In the genomic region with DNA sequence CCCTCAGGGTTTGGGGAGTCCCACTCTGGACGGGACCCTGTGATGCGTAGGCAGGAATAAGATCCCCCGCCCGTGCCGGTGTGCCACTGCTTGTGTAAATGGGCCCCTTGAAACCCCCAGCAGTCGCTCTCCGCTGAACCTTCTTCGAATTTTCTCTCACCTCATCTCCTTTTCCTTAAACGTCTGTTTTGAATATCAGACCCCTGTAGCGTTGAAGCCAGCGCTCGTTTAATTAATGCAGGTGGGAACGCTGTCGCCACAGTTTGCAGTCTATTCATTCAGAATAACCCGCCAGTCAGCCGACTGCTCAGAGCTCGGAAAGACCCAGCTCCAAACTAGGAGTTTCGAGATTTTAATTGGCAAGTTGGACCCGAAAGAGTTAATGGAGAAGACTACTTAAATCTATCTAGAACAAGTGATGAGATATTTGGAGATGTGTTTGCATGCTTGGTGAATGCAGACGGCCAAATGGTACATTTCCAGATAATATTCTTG, we compare ENCODE assay signal across 8 cellular contexts. TPM values are rescaled to one million over a fixed set of nuclear protein-coding genes. Genes with fewer than 3 reads are reported as not detected.
DNase-seq lines count a peak whose midpoint lies in the region; ATAC-seq and FAIRE-seq lines count a peak whose summit lies in the region.

No MANE protein-coding gene starts in this region.

- H3K27ac Mint-ChIP-seq in activated naive CD4-positive, alpha-beta T cell treated with anti-CD3 and anti-CD28 coated beads for 36 hours, result peak overlapping the region; percentile 83
- peak overlapping the region; percentile 94 for H3K27ac Mint-ChIP-seq in activated naive CD8-positive, alpha-beta T cell
- peak overlapping the region; percentile 84 for H3K27ac Mint-ChIP-seq in stimulated activated naive CD8-positive, alpha-beta T cell treated with anti-CD3 and anti-CD28 coated beads, Interleukin-15, Interleukin-2, amounts not matched to agents 100 ng/mL and 50 ng/mL, for 24 hours

- no peaks in the 10 kb centered on the region for H3K9me3 ChIP-seq in iPS-18c (ENCODE audit: control insufficient read depth, insufficient read depth, low read length)

- DNase-seq in activated naive CD4-positive, alpha-beta T cell treated with anti-CD3 and anti-CD28 coated beads for 36 hours, result no peak
- DNase-seq in activated naive CD4-positive, alpha-beta T cell treated with anti-CD3 and anti-CD28 coated beads, Interleukin-2, amount 50 U/mL, for 16 hours, result no peak
- DNase-seq in frontal cortex (ENCODE audit: low spot score in 2 of 2) (no peak), mucosa of gallbladder (ENCODE audit: low spot score) (no peak)

- peaks cover 9% of the 10 kb centered on the region for H3K36me3 Mint-ChIP-seq in activated naive CD4-positive, alpha-beta T cell treated with anti-CD3 and anti-CD28 coated beads for 36 hours (ENCODE audit: low read depth)
- peaks cover 12% of the 10 kb centered on the region for H3K36me3 Mint-ChIP-seq in activated naive CD8-positive, alpha-beta T cell
- H3K36me3 Mint-ChIP-seq in stimulated activated naive CD8-positive, alpha-beta T cell treated with anti-CD3 and anti-CD28 coated beads, Interleukin-15, Interleukin-2, amounts not matched to agents 100 ng/mL and 50 ng/mL, for 24 hours (ENCODE audit: low read depth), result peaks cover 17% of the 10 kb centered on the region

- H3K27me3 Mint-ChIP-seq in activated naive CD4-positive, alpha-beta T cell treated with anti-CD3 and anti-CD28 coated beads for 36 hours (ENCODE audit: low read depth), result no peaks in the 10 kb centered on the region
- no peaks in the 10 kb centered on the region for H3K27me3 Mint-ChIP-seq in activated naive CD8-positive, alpha-beta T cell
- no peaks in the 10 kb centered on the region for H3K27me3 Mint-ChIP-seq in stimulated activated naive CD8-positive, alpha-beta T cell treated with anti-CD3 and anti-CD28 coated beads, Interleukin-15, Interleukin-2, amounts not matched to agents 100 ng/mL and 50 ng/mL, for 24 hours

- no peak for FAIRE-seq in frontal cortex (lab: Jason Lieb, UNC)

- H3K4me3 Mint-ChIP-seq in activated naive CD4-positive, alpha-beta T cell treated with anti-CD3 and anti-CD28 coated beads for 36 hours, result peak overlapping the region; percentile 96
- H3K4me3 Mint-ChIP-seq in activated naive CD8-positive, alpha-beta T cell, result peak overlapping the region; percentile 97
- H3K4me3 Mint-ChIP-seq in stimulated activated naive CD8-positive, alpha-beta T cell treated with anti-CD3 and anti-CD28 coated beads, Interleukin-15, Interleukin-2, amounts not matched to agents 100 ng/mL and 50 ng/mL, for 24 hours, result peak overlapping the region; percentile 92

- H3K4me1 Mint-ChIP-seq in activated naive CD4-positive, alpha-beta T cell treated with anti-CD3 and anti-CD28 coated beads for 36 hours (ENCODE audit: low read depth), result peaks cover 25% of the 10 kb centered on the region
- peaks cover 35% of the 10 kb centered on the region for H3K4me1 Mint-ChIP-seq in activated naive CD8-positive, alpha-beta T cell (ENCODE audit: low read depth)
- H3K4me1 Mint-ChIP-seq in stimulated activated naive CD8-positive, alpha-beta T cell treated with anti-CD3 and anti-CD28 coated beads, Interleukin-15, Interleukin-2, amounts not matched to agents 100 ng/mL and 50 ng/mL, for 24 hours (ENCODE audit: low read depth), result peaks cover 35% of the 10 kb centered on the region

- H3K9me3 Mint-ChIP-seq in activated naive CD4-positive, alpha-beta T cell treated with anti-CD3 and anti-CD28 coated beads for 36 hours, result no peaks in the 10 kb centered on the region
- no peaks in the 10 kb centered on the region for H3K9me3 Mint-ChIP-seq in activated naive CD8-positive, alpha-beta T cell (ENCODE audit: low read depth)
- H3K9me3 Mint-ChIP-seq in stimulated activated naive CD8-positive, alpha-beta T cell treated with anti-CD3 and anti-CD28 coated beads, Interleukin-15, Interleukin-2, amounts not matched to agents 100 ng/mL and 50 ng/mL, for 24 hours, result no peaks in the 10 kb centered on the region

- CTCF ChIA-PET in activated naive CD4-positive, alpha-beta T cell treated with anti-CD3 and anti-CD28 coated beads for 36 hours (lab: Charles Lee), result interaction anchor here (0.6 to 1.2 kb wide), 6 partner anchors 76 to 254 kb away, joined by 3 to 5 read pairs (median 4); no protein-coding TSS in a partner anchor

- H3K4me3 ChIP-seq in iPS-18c (ENCODE audit: insufficient read depth, low read depth, low read length), result peak overlapping the region; percentile 96

- peak; percentile 25 for ATAC-seq in HG03457 (IDR thresholded peaks at IDR 0.05; ENCODE audit: unreplicated experiment)

- intact Hi-C loops in activated naive CD4-positive, alpha-beta T cell treated with anti-CD3 and anti-CD28 coated beads for 36 hours (cut with micrococcal nuclease), result loop anchor here (1.0 to 5.0 kb wide), 11 partner anchors 33 to 959 kb away; a partner anchor contains a TSS

RNA-seq across cellular contexts. Expression of a gene that starts 0.7 kb away (rescaled TPM):
- 10 to 100 TPM; 30.0 to 32.5 TPM for total RNA-seq in activated naive CD4-positive, alpha-beta T cell treated with anti-CD3 and anti-CD28 coated beads for 36 hours
- total RNA-seq in frontal cortex, result 35.1 TPM
- total RNA-seq in mucosa of gallbladder, result 41.9 TPM
